Comparison of ENCODE assay signal across 24 cellular contexts in genomic region chr5:5899716-5900115, GRCh38.
DNase-seq lines count a peak whose midpoint lies in the region; ATAC-seq and TF ChIP-seq lines count a peak whose summit lies in the region.
"Had no signal": no experiment of that assay in that cellular context is flagged by ENCODE, and none has a peak within 500 bp of the region (broad histone marks: within the 10 kb centered on the region; RNA-seq: fewer than 3 reads in every experiment).

No MANE protein-coding gene starts in this region.

- H3K36me3 Mint-ChIP-seq in activated CD4-positive, alpha-beta memory T cell treated with anti-CD3 and anti-CD28 coated beads for 36 hours = no peaks in the 10 kb centered on the region
- H3K36me3 Mint-ChIP-seq: CD14-positive monocyte; CD4-positive, alpha-beta memory T cell; CD4-positive, CD25-positive, alpha-beta regulatory T cell; CD8-positive, alpha-beta memory T cell had no signal

- TF ChIP-seq EP300 in neural cell (conservative IDR thresholded peaks at IDR 0.05; ENCODE audit: poor library complexity, severe bottlenecking) = no peak

- H3K27ac ChIP-seq in MM.1S (ENCODE audit: low read length) (peak overlapping the region; percentile 15; the same call in 1 of the 2 replicates), neural cell (ENCODE audit: low read length) (peak overlapping the region; percentile 38)
- H3K27ac ChIP-seq: BLaER1 had no signal

- H2AFZ ChIP-seq in MM.1S (ENCODE audit: low read length) = no peak overlapping the region
- H2AFZ ChIP-seq in neural cell (ENCODE audit: low read depth, low read length) = no peak overlapping the region

- ATAC-seq in GM18867 (IDR thresholded peaks at IDR 0.05; ENCODE audit: unreplicated experiment) = peak; percentile 70
- ATAC-seq: GM12878 had no signal

- no peak overlapping the region for H3K27ac Mint-ChIP-seq in activated CD4-positive, alpha-beta memory T cell treated with anti-CD3 and anti-CD28 coated beads for 36 hours
- H3K27ac Mint-ChIP-seq: CD14-positive monocyte; CD4-positive, alpha-beta memory T cell; CD4-positive, CD25-positive, alpha-beta regulatory T cell; CD8-positive, alpha-beta memory T cell had no signal

- H4K20me1 ChIP-seq in MM.1S (ENCODE audit: insufficient read depth, low read length) (no peaks in the 10 kb centered on the region), neural cell (ENCODE audit: insufficient read depth) (no peaks in the 10 kb centered on the region)
- H4K20me1 ChIP-seq: BLaER1 had no signal

- no peaks in the 10 kb centered on the region for H3K4me1 Mint-ChIP-seq in activated CD4-positive, alpha-beta memory T cell treated with anti-CD3 and anti-CD28 coated beads for 36 hours (ENCODE audit: low read depth)
- H3K4me1 Mint-ChIP-seq: CD14-positive monocyte; CD4-positive, alpha-beta memory T cell; CD4-positive, CD25-positive, alpha-beta regulatory T cell; CD8-positive, alpha-beta memory T cell had no signal

- H3K4me1 ChIP-seq in MM.1S (ENCODE audit: low read length) = peaks cover 25% of the 10 kb centered on the region
- H3K4me1 ChIP-seq: BE2C, BLaER1 had no signal

- H3K27me3 Mint-ChIP-seq in activated CD4-positive, alpha-beta memory T cell treated with anti-CD3 and anti-CD28 coated beads for 36 hours = peaks cover 4% of the 10 kb centered on the region
- H3K27me3 Mint-ChIP-seq: CD4-positive, alpha-beta memory T cell; CD4-positive, CD25-positive, alpha-beta regulatory T cell had no signal

- H3K4me3 Mint-ChIP-seq in activated CD4-positive, alpha-beta memory T cell treated with anti-CD3 and anti-CD28 coated beads for 36 hours = no peak overlapping the region
- H3K4me3 Mint-ChIP-seq: CD14-positive monocyte; CD4-positive, alpha-beta memory T cell; CD4-positive, CD25-positive, alpha-beta regulatory T cell; CD8-positive, alpha-beta memory T cell had no signal

- peak overlapping the region; percentile 40; the same call in 1 of the 2 replicates for H3K4me2 ChIP-seq in MM.1S (ENCODE audit: low read depth, low read length)
- no peak overlapping the region for H3K4me2 ChIP-seq in neural cell (ENCODE audit: low read length)
- H3K4me2 ChIP-seq: BLaER1 had no signal

- H3K9me2 ChIP-seq in MM.1S (replicated peaks; ENCODE audit: insufficient read depth, low read length) = no peaks in the 10 kb centered on the region
- H3K9me2 ChIP-seq in neural cell (ENCODE audit: insufficient read depth, low read length) = no peaks in the 10 kb centered on the region

- H3K4me3 ChIP-seq in MM.1S (ENCODE audit: low read length) = no peak overlapping the region
- no peak overlapping the region for H3K4me3 ChIP-seq in neural cell (ENCODE audit: low read length)
- H3K4me3 ChIP-seq: BLaER1, GM12878 had no signal

- no peaks in the 10 kb centered on the region for H3K27me3 ChIP-seq in MM.1S (replicated peaks; ENCODE audit: insufficient read depth, low read length)
- H3K27me3 ChIP-seq in neural cell (ENCODE audit: insufficient read depth, low read depth, low read length) = no peaks in the 10 kb centered on the region
- H3K27me3 ChIP-seq: BE2C, BLaER1 had no signal

- peaks cover 10% of the 10 kb centered on the region for H3K9me3 Mint-ChIP-seq in activated CD4-positive, alpha-beta memory T cell treated with anti-CD3 and anti-CD28 coated beads for 36 hours

- POLR2A ChIA-PET in activated CD4-positive, alpha-beta memory T cell treated with anti-CD3 and anti-CD28 coated beads for 36 hours (lab: Charles Lee) = no interaction called here

- H3K36me3 ChIP-seq in MM.1S (replicated peaks; ENCODE audit: insufficient read depth, low read length) (no peaks in the 10 kb centered on the region), neural cell (ENCODE audit: insufficient read depth, low read length) (no peaks in the 10 kb centered on the region)
- H3K36me3 ChIP-seq: BE2C, BLaER1 had no signal

- peak; percentile 80 for DNase-seq in MM.1S
- no peak for DNase-seq in T1000 (lab: John Stamatoyannopoulos, UW)
- DNase-seq in activated CD4-positive, alpha-beta memory T cell treated with anti-CD3 and anti-CD28 coated beads for 36 hours = no peak
- no peak for DNase-seq in NCI-H345 (lab: John Stamatoyannopoulos, UW)
- DNase-seq: 8988T; ACHN; BE2C; C1 segment of cervical spinal cord; CD4-positive, alpha-beta memory T cell; CD4-positive, CD25-positive, alpha-beta regulatory T cell; CD8-positive, alpha-beta memory T cell; COR-L47; DMS 273 treated with DMSO at 0.1 percent for 48 hours; DMS153; DMS53; DMS79; DND-41; EL; GDM1 had no signal

- H3K9me3 ChIP-seq in MM.1S (replicated peaks; ENCODE audit: insufficient read depth, low read length) = no peaks in the 10 kb centered on the region
- no peaks in the 10 kb centered on the region for H3K9me3 ChIP-seq in neural cell (ENCODE audit: low read length)
- H3K9me3 ChIP-seq: BE2C had no signal

- H3K79me2 ChIP-seq in MM.1S (ENCODE audit: low read length) (no peaks in the 10 kb centered on the region), neural cell (replicated peaks; ENCODE audit: insufficient read depth, low read length) (no peaks in the 10 kb centered on the region)

- TF ChIP-seq CTCF in MM.1S (IDR thresholded peaks at IDR 0.05; ENCODE audit: low read length) (no peak), neural cell (IDR thresholded peaks at IDR 0.05; ENCODE audit: poor library complexity, severe bottlenecking) (no peak)

- no peak for TF ChIP-seq RAD21 in neural cell (conservative IDR thresholded peaks at IDR 0.05)

- H3K9ac ChIP-seq in MM.1S (ENCODE audit: low read length) (no peak overlapping the region), neural cell (ENCODE audit: low read length) (no peak overlapping the region)
- H3K9ac ChIP-seq: BLaER1 had no signal

- peaks cover 2% of the 10 kb centered on the region; the same call in 1 of the 2 replicates for H3F3A ChIP-seq in MM.1S (ENCODE audit: insufficient read depth, low read length)
- no peaks in the 10 kb centered on the region for H3F3A ChIP-seq in neural cell (ENCODE audit: insufficient read depth, low read length, poor library complexity, severe bottlenecking)

- intact Hi-C loops in activated CD4-positive, alpha-beta memory T cell treated with anti-CD3 and anti-CD28 coated beads for 36 hours (cut with micrococcal nuclease) = no loop called here

- CTCF ChIA-PET in activated CD4-positive, alpha-beta memory T cell treated with anti-CD3 and anti-CD28 coated beads for 36 hours (lab: Charles Lee) = no interaction called here

TF ChIP-seq in neural cell, 6 proteins besides CTCF, POLR2A, EP300 and RAD21:
- TF ChIP-seq EZH2 (IDR thresholded peaks at IDR 0.05; ENCODE audit: borderline replicate concordance, insufficient read depth, low read length, poor library complexity, severe bottlenecking) (no peak), REST (IDR thresholded peaks at IDR 0.05; ENCODE audit: borderline replicate concordance) (no peak)
